Comparison of ENCODE assay signal across 19 cellular contexts in genomic region chr1:10379676-10380075, GRCh38.
"Had no signal": no experiment of that assay in that cellular context is flagged by ENCODE, and none has a peak within 500 bp of the region (broad histone marks: within the 10 kb centered on the region; RNA-seq: fewer than 3 reads in every experiment).

No MANE protein-coding gene starts in this region.

- H3K27me3 Mint-ChIP-seq: activated naive CD4-positive, alpha-beta T cell treated with anti-CD3 and anti-CD28 coated beads, Interleukin-2, amount 10 ng/mL, durations not matched to agents 7 days and 5 days; effector memory CD8-positive, alpha-beta T cell had no signal

- H3K4me3 ChIP-seq: breast epithelium, left lung, psoas muscle, right lobe of liver, stomach had no signal

- H3K27ac ChIP-seq: psoas muscle, right lobe of liver had no signal

- H3K36me3 ChIP-seq: breast epithelium had no signal

- H3K4me3 Mint-ChIP-seq: activated naive CD4-positive, alpha-beta T cell treated with anti-CD3 and anti-CD28 coated beads, Interleukin-2, amount 10 ng/mL, durations not matched to agents 7 days and 5 days; activated T-cell treated with anti-CD3 and anti-CD28 coated beads, Interleukin-2, amount 50 U/mL, for 4 hours; effector memory CD8-positive, alpha-beta T cell had no signal

- H3K4me1 Mint-ChIP-seq: activated naive CD4-positive, alpha-beta T cell treated with anti-CD3 and anti-CD28 coated beads, Interleukin-2, amount 10 ng/mL, durations not matched to agents 7 days and 5 days had no signal

- DNase-seq: activated CD4-positive, alpha-beta T cell treated with anti-CD3 and anti-CD28 coated beads, Interleukin-2, amount 50 U/mL, for 1 hour; activated CD4-positive, CD25-positive, alpha-beta regulatory T cell treated with anti-CD3 and anti-CD28 coated beads, Interleukin-2, amount 50 U/mL, for 72 hours; activated CD8-positive, alpha-beta memory T cell treated with anti-CD3 and anti-CD28 coated beads, Interleukin-2, amount 50 U/mL, for 4 hours; activated effector memory CD4-positive, alpha-beta T cell treated with Interleukin-2 at 50 U/mL for 16 hours; activated naive CD4-positive, alpha-beta T cell treated with anti-CD3 and anti-CD28 coated beads, Interleukin-2, amount 10 ng/mL, durations not matched to agents 7 days and 5 days; activated T-cell treated with anti-CD3 and anti-CD28 coated beads, Interleukin-2, amount 50 U/mL, for 4 hours; dermis blood vessel endothelial cell; effector memory CD8-positive, alpha-beta T cell; kidney; left lung; midbrain; psoas muscle; right lobe of liver; small intestine; stimulated activated CD4-positive, alpha-beta T cell treated with anti-CD3 and anti-CD28 coated beads, Interleukin-15, amount 100 ng/mL, for 24 hours; stimulated activated CD4-positive, alpha-beta T cell treated with anti-CD3 and anti-CD28 coated beads, Interleukin-2, amount 100 ng/mL, for 48 hours; stomach; T-helper 1 cell had no signal

- H3K27ac Mint-ChIP-seq: activated naive CD4-positive, alpha-beta T cell treated with anti-CD3 and anti-CD28 coated beads, Interleukin-2, amount 10 ng/mL, durations not matched to agents 7 days and 5 days; effector memory CD8-positive, alpha-beta T cell had no signal

- H3K9me3 Mint-ChIP-seq: activated naive CD4-positive, alpha-beta T cell treated with anti-CD3 and anti-CD28 coated beads, Interleukin-2, amount 10 ng/mL, durations not matched to agents 7 days and 5 days; activated T-cell treated with anti-CD3 and anti-CD28 coated beads, Interleukin-2, amount 50 U/mL, for 4 hours; effector memory CD8-positive, alpha-beta T cell had no signal

- H3K9me3 ChIP-seq: breast epithelium, left lung, psoas muscle, right lobe of liver, stomach had no signal

- H3K27me3 ChIP-seq: breast epithelium, left lung, right lobe of liver, stomach had no signal

- ATAC-seq: activated T-cell treated with anti-CD3 and anti-CD28 coated beads, Interleukin-2, amount 50 U/mL, for 4 hours; effector memory CD8-positive, alpha-beta T cell; left lung; psoas muscle; right lobe of liver had no signal
